1 cellular context compared by ENCODE assay signal in the genomic region with DNA sequence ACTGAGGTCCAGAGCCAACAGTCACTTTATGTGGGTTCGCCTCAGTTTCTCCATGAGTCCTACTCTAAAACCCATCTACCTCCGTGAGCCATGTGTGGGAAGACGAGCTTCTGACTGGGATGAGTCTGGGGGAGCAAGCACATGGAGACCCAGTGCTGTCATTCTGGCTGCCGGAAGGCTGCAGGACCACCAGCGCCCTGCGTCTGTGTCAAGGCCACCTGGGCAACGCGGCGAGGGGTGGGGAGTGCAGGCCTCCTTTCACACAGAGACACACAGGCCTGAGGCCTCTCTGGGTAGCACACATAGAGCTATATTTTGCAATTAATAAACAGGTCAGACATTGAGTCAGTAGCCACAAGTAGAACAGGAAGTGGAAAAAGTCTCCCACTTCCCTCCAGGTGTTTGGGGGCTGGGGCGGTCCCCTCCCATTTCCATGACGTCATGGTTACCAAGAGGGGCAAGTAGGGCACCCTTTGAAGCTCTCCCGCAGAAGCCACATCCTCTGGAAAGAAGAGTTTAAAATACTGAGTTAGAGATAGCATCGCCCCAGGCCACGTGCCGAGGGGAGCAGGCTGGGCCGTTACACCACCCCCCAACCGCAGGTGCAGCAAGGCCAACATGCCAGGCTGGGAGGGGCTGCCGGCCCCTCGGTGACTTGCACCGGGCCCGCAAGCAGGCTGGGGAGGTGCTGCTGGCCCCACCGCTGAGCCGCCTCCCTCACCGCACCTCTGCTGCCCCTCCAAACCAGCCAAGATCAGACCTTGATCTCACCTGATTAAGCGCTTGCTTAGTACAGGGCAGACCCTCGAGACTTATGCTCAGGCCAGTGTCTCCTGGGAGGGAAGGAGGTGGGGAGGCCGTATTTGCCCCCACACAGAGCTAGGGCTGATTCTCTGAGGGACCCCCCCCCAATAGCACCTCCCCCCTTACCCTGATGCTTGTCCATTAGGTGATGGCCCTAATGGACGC.
TF ChIP-seq lines count a peak whose summit lies in the region.

No MANE protein-coding gene starts in this region.

TF ChIP-seq in HepG2, 621 proteins besides CTCF, POLR2A, EP300 and RAD21 (continued from another document and continues in another):
- TF ChIP-seq, protein P1, sequence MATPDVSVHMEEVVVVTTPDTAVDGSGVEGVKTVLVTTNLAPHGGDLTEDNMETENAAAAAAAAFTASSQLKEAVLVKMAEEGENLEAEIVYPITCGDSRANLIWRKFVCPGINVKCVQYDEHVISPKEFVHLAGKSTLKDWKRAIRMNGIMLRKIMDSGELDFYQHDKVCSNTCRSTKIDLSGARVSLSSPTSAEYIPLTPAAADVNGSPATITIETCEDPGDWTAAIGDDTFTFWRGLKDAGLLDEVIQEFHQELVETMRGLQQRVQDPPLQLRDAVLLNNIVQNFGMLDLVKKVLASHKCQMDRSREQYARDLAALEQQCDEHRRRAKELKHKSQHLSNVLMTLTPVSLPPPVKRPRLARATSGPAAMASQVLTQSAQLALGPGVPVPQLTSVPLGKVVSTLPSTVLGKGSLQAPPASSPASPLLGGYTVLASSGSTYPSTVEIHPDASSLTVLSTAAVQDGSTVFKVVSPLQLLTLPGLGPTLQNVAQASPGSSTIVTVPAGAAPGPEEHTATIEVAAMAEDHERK (CRISPR knock-in tag; IDR thresholded peaks at IDR 0.05; ENCODE audit: low read depth) = no peak
- TF ChIP-seq, protein P2, sequence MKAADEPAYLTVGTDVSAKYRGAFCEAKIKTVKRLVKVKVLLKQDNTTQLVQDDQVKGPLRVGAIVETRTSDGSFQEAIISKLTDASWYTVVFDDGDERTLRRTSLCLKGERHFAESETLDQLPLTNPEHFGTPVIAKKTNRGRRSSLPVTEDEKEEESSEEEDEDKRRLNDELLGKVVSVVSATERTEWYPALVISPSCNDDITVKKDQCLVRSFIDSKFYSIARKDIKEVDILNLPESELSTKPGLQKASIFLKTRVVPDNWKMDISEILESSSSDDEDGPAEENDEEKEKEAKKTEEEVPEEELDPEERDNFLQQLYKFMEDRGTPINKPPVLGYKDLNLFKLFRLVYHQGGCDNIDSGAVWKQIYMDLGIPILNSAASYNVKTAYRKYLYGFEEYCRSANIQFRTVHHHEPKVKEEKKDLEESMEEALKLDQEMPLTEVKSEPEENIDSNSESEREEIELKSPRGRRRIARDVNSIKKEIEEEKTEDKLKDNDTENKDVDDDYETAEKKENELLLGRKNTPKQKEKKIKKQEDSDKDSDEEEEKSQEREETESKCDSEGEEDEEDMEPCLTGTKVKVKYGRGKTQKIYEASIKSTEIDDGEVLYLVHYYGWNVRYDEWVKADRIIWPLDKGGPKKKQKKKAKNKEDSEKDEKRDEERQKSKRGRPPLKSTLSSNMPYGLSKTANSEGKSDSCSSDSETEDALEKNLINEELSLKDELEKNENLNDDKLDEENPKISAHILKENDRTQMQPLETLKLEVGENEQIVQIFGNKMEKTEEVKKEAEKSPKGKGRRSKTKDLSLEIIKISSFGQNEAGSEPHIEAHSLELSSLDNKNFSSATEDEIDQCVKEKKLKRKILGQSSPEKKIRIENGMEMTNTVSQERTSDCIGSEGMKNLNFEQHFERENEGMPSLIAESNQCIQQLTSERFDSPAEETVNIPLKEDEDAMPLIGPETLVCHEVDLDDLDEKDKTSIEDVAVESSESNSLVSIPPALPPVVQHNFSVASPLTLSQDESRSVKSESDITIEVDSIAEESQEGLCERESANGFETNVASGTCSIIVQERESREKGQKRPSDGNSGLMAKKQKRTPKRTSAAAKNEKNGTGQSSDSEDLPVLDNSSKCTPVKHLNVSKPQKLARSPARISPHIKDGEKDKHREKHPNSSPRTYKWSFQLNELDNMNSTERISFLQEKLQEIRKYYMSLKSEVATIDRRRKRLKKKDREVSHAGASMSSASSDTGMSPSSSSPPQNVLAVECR (CRISPR knock-in tag; IDR thresholded peaks at IDR 0.05; ENCODE audit: borderline replicate concordance) = 0 out of 2 replicates have a peak, but pooled peaks have one; percentile 27
- TF ChIP-seq, protein P3, sequence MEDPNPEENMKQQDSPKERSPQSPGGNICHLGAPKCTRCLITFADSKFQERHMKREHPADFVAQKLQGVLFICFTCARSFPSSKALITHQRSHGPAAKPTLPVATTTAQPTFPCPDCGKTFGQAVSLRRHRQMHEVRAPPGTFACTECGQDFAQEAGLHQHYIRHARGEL (CRISPR knock-in tag; IDR thresholded peaks at IDR 0.05) = peak; percentile 38; the same call in 1 of the 2 replicates
- TF ChIP-seq, protein P4, sequence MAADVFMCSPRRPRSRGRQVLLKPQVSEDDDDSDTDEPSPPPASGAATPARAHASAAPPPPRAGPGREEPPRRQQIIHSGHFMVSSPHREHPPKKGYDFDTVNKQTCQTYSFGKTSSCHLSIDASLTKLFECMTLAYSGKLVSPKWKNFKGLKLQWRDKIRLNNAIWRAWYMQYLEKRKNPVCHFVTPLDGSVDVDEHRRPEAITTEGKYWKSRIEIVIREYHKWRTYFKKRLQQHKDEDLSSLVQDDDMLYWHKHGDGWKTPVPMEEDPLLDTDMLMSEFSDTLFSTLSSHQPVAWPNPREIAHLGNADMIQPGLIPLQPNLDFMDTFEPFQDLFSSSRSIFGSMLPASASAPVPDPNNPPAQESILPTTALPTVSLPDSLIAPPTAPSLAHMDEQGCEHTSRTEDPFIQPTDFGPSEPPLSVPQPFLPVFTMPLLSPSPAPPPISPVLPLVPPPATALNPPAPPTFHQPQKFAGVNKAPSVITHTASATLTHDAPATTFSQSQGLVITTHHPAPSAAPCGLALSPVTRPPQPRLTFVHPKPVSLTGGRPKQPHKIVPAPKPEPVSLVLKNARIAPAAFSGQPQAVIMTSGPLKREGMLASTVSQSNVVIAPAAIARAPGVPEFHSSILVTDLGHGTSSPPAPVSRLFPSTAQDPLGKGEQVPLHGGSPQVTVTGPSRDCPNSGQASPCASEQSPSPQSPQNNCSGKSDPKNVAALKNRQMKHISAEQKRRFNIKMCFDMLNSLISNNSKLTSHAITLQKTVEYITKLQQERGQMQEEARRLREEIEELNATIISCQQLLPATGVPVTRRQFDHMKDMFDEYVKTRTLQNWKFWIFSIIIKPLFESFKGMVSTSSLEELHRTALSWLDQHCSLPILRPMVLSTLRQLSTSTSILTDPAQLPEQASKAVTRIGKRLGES (CRISPR knock-in tag; IDR thresholded peaks at IDR 0.05; ENCODE audit: borderline replicate concordance) = no peak
- TF ChIP-seq THYN1 (CRISPR knock-in tag; IDR thresholded peaks at IDR 0.05; ENCODE audit: borderline replicate concordance, low read depth) (no peak), SIX4 (CRISPR knock-in tag; IDR thresholded peaks at IDR 0.05) (no peak), EEA1 (CRISPR knock-in tag; IDR thresholded peaks at IDR 0.05; ENCODE audit: borderline replicate concordance) (peak; percentile 64; the same call in 1 of the 2 replicates), ZBTB7A (CRISPR knock-in tag; IDR thresholded peaks at IDR 0.05) (peak; percentile 70), PITX1 (CRISPR knock-in tag; IDR thresholded peaks at IDR 0.05) (peak; percentile 13; the same call in 1 of the 2 replicates), SRY (CRISPR knock-in tag; IDR thresholded peaks at IDR 0.05) (0 out of 2 replicates have a peak, but pooled peaks have one; percentile 6), ZNF34 (CRISPR knock-in tag; IDR thresholded peaks at IDR 0.05; ENCODE audit: borderline replicate concordance) (no peak; the same call in 1 of the 2 replicates), TRIM24 (CRISPR knock-in tag; IDR thresholded peaks at IDR 0.05) (no peak), ZNF430 (CRISPR knock-in tag; IDR thresholded peaks at IDR 0.05) (0 out of 2 replicates have a peak, but pooled peaks have one; percentile 14), XBP1 (CRISPR knock-in tag; IDR thresholded peaks at IDR 0.05) (no peak), ZNF33B (CRISPR knock-in tag; IDR thresholded peaks at IDR 0.05) (no peak), NCOA1 (CRISPR knock-in tag; IDR thresholded peaks at IDR 0.05) (no peak)
- TF ChIP-seq, protein P5, sequence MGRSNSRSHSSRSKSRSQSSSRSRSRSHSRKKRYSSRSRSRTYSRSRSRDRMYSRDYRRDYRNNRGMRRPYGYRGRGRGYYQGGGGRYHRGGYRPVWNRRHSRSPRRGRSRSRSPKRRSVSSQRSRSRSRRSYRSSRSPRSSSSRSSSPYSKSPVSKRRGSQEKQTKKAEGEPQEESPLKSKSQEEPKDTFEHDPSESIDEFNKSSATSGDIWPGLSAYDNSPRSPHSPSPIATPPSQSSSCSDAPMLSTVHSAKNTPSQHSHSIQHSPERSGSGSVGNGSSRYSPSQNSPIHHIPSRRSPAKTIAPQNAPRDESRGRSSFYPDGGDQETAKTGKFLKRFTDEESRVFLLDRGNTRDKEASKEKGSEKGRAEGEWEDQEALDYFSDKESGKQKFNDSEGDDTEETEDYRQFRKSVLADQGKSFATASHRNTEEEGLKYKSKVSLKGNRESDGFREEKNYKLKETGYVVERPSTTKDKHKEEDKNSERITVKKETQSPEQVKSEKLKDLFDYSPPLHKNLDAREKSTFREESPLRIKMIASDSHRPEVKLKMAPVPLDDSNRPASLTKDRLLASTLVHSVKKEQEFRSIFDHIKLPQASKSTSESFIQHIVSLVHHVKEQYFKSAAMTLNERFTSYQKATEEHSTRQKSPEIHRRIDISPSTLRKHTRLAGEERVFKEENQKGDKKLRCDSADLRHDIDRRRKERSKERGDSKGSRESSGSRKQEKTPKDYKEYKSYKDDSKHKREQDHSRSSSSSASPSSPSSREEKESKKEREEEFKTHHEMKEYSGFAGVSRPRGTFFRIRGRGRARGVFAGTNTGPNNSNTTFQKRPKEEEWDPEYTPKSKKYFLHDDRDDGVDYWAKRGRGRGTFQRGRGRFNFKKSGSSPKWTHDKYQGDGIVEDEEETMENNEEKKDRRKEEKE (IDR thresholded peaks at IDR 0.05) = no peak
- TF ChIP-seq, protein P6, sequence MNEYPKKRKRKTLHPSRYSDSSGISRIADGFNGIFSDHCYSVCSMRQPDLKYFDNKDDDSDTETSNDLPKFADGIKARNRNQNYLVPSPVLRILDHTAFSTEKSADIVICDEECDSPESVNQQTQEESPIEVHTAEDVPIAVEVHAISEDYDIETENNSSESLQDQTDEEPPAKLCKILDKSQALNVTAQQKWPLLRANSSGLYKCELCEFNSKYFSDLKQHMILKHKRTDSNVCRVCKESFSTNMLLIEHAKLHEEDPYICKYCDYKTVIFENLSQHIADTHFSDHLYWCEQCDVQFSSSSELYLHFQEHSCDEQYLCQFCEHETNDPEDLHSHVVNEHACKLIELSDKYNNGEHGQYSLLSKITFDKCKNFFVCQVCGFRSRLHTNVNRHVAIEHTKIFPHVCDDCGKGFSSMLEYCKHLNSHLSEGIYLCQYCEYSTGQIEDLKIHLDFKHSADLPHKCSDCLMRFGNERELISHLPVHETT (CRISPR knock-in tag; conservative IDR thresholded peaks at IDR 0.05) = no peak
- TF ChIP-seq, protein P7, sequence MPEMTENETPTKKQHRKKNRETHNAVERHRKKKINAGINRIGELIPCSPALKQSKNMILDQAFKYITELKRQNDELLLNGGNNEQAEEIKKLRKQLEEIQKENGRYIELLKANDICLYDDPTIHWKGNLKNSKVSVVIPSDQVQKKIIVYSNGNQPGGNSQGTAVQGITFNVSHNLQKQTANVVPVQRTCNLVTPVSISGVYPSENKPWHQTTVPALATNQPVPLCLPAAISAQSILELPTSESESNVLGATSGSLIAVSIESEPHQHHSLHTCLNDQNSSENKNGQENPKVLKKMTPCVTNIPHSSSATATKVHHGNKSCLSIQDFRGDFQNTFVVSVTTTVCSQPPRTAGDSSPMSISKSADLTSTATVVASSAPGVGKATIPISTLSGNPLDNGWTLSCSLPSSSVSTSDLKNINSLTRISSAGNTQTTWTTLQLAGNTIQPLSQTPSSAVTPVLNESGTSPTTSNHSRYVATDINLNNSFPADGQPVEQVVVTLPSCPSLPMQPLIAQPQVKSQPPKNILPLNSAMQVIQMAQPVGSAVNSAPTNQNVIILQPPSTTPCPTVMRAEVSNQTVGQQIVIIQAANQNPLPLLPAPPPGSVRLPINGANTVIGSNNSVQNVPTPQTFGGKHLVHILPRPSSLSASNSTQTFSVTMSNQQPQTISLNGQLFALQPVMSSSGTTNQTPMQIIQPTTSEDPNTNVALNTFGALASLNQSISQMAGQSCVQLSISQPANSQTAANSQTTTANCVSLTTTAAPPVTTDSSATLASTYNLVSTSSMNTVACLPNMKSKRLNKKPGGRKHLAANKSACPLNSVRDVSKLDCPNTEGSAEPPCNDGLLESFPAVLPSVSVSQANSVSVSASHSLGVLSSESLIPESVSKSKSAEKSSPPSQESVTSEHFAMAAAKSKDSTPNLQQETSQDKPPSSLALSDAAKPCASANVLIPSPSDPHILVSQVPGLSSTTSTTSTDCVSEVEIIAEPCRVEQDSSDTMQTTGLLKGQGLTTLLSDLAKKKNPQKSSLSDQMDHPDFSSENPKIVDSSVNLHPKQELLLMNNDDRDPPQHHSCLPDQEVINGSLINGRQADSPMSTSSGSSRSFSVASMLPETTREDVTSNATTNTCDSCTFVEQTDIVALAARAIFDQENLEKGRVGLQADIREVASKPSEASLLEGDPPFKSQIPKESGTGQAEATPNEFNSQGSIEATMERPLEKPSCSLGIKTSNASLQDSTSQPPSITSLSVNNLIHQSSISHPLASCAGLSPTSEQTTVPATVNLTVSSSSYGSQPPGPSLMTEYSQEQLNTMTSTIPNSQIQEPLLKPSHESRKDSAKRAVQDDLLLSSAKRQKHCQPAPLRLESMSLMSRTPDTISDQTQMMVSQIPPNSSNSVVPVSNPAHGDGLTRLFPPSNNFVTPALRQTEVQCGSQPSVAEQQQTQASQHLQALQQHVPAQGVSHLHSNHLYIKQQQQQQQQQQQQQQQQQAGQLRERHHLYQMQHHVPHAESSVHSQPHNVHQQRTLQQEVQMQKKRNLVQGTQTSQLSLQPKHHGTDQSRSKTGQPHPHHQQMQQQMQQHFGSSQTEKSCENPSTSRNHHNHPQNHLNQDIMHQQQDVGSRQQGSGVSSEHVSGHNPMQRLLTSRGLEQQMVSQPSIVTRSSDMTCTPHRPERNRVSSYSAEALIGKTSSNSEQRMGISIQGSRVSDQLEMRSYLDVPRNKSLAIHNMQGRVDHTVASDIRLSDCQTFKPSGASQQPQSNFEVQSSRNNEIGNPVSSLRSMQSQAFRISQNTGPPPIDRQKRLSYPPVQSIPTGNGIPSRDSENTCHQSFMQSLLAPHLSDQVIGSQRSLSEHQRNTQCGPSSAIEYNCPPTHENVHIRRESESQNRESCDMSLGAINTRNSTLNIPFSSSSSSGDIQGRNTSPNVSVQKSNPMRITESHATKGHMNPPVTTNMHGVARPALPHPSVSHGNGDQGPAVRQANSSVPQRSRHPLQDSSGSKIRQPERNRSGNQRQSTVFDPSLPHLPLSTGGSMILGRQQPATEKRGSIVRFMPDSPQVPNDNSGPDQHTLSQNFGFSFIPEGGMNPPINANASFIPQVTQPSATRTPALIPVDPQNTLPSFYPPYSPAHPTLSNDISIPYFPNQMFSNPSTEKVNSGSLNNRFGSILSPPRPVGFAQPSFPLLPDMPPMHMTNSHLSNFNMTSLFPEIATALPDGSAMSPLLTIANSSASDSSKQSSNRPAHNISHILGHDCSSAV (CRISPR knock-in tag; IDR thresholded peaks at IDR 0.05; ENCODE audit: borderline replicate concordance) = no peak
